Comparison of ENCODE assay signal across 15 cellular contexts in the genomic region with DNA sequence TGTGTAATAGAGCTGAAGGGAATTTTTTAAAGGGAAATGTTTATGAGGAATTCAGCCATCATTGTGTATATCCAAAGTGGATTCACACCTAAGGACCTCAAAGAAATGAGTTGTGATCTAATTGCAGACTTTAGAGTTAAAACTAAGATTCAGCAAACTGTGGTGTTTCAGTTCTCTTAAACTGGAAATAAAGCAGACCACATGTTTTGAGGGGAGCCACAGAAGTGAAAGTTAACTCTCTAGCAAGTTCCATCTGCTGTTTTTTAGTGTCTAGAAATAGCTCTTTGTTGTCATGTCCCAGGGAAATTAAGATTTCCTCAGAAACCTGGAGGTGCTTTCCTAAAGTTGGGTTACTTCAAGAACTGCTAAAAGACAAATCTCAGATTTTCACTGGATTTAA.
DNase-seq lines count a peak whose midpoint lies in the region; ATAC-seq and TF ChIP-seq lines count a peak whose summit lies in the region.
"Had no signal": no experiment of that assay in that cellular context is flagged by ENCODE, and none has a peak within 500 bp of the region (broad histone marks: within the 10 kb centered on the region; RNA-seq: fewer than 3 reads in every experiment).

No MANE protein-coding gene starts in this region.

- no peaks in the 10 kb centered on the region for H3K9me2 ChIP-seq in GM23248 (ENCODE audit: insufficient read depth)

- no peak for TF ChIP-seq POLR2A in vagina (IDR thresholded peaks at IDR 0.05)

- H3K4me3 ChIP-seq in vagina (no peak overlapping the region), upper lobe of right lung (no peak overlapping the region), GM23248 (no peak overlapping the region)
- H3K4me3 ChIP-seq: thoracic aorta had no signal

- H3K4me1 ChIP-seq in vagina (no peaks in the 10 kb centered on the region), upper lobe of right lung (no peaks in the 10 kb centered on the region), GM23248 (ENCODE audit: insufficient read depth) (peaks cover 8% of the 10 kb centered on the region; the same call in 1 of the 2 replicates)

- H3K9me3 Mint-ChIP-seq in activated CD4-positive, alpha-beta T cell treated with anti-CD3 and anti-CD28 coated beads for 36 hours (ENCODE audit: low read depth): no peaks in the 10 kb centered on the region
- no peaks in the 10 kb centered on the region for H3K9me3 Mint-ChIP-seq in activated T-cell treated with anti-CD3 and anti-CD28 coated beads, Interleukin-2, amount 50 U/mL, for 4 hours

- H3K27ac Mint-ChIP-seq in activated CD4-positive, alpha-beta T cell treated with anti-CD3 and anti-CD28 coated beads for 36 hours: no peak overlapping the region
- H3K27ac Mint-ChIP-seq: nephron progenitor cell had no signal

- CTCF ChIA-PET in activated CD4-positive, alpha-beta T cell treated with anti-CD3 and anti-CD28 coated beads for 36 hours (lab: Charles Lee): interaction anchor here (1.2 to 1.9 kb wide), 2 partner anchors 16 to 31 kb away, joined by 3 to 4 read pairs; no protein-coding TSS in a partner anchor

- no peaks in the 10 kb centered on the region for H3K9me3 ChIP-seq in vagina
- no peaks in the 10 kb centered on the region for H3K9me3 ChIP-seq in upper lobe of right lung
- H3K9me3 ChIP-seq in GM23248 (ENCODE audit: low read depth): no peaks in the 10 kb centered on the region
- H3K9me3 ChIP-seq: thoracic aorta had no signal

- in situ Hi-C loops in GM23248 (cut with MboI): no loop called here

- no peak overlapping the region for H3K4me2 ChIP-seq in GM23248 (ENCODE audit: unreplicated experiment)

- no peaks in the 10 kb centered on the region for H3K27me3 Mint-ChIP-seq in activated CD4-positive, alpha-beta T cell treated with anti-CD3 and anti-CD28 coated beads for 36 hours
- no peaks in the 10 kb centered on the region for H3K27me3 Mint-ChIP-seq in activated T-cell treated with anti-CD3 and anti-CD28 coated beads, Interleukin-2, amount 50 U/mL, for 4 hours (ENCODE audit: low read depth)

- H4K20me1 ChIP-seq in GM23248 (ENCODE audit: insufficient read depth): no peaks in the 10 kb centered on the region

- intact Hi-C loops in activated CD4-positive, alpha-beta T cell treated with anti-CD3 and anti-CD28 coated beads for 36 hours (cut with DNase I, micrococcal nuclease): loop anchor here in 1 of 2 experiments (10.0 kb wide), 1 partner anchor 52 kb away; no protein-coding TSS in a partner anchor
- intact Hi-C loops in vagina (cut with DNase I) (no loop called here), upper lobe of right lung (cut with DNase I) (no loop called here)

- no peak for TF ChIP-seq CTCF in vagina (IDR thresholded peaks at IDR 0.05)
- no peak for TF ChIP-seq CTCF in upper lobe of right lung (IDR thresholded peaks at IDR 0.05)

- peaks cover 5% of the 10 kb centered on the region for H3K36me3 Mint-ChIP-seq in activated CD4-positive, alpha-beta T cell treated with anti-CD3 and anti-CD28 coated beads for 36 hours (ENCODE audit: low read depth)
- peaks cover 7% of the 10 kb centered on the region for H3K36me3 Mint-ChIP-seq in activated T-cell treated with anti-CD3 and anti-CD28 coated beads, Interleukin-2, amount 50 U/mL, for 4 hours (ENCODE audit: insufficient read depth)

- no peaks in the 10 kb centered on the region; the same call in 1 of the 2 replicates for H3F3A ChIP-seq in GM23248 (ENCODE audit: insufficient read depth)

- H3K4me1 Mint-ChIP-seq in activated CD4-positive, alpha-beta T cell treated with anti-CD3 and anti-CD28 coated beads for 36 hours: peaks cover 5% of the 10 kb centered on the region
- peaks cover 3% of the 10 kb centered on the region for H3K4me1 Mint-ChIP-seq in activated T-cell treated with anti-CD3 and anti-CD28 coated beads, Interleukin-2, amount 50 U/mL, for 4 hours (ENCODE audit: low read depth)
- H3K4me1 Mint-ChIP-seq: nephron progenitor cell had no signal

- no peak overlapping the region for H3K4me3 Mint-ChIP-seq in activated CD4-positive, alpha-beta T cell treated with anti-CD3 and anti-CD28 coated beads for 36 hours
- no peak overlapping the region for H3K4me3 Mint-ChIP-seq in activated T-cell treated with anti-CD3 and anti-CD28 coated beads, Interleukin-2, amount 50 U/mL, for 4 hours
- H3K4me3 Mint-ChIP-seq: nephron progenitor cell had no signal

- no peak overlapping the region for H3K9ac ChIP-seq in GM23248

- H3K79me2 ChIP-seq in GM23248 (ENCODE audit: insufficient read depth): no peaks in the 10 kb centered on the region

- peak overlapping the region; percentile 6 for H3K27ac ChIP-seq in vagina
- no peak overlapping the region for H3K27ac ChIP-seq in upper lobe of right lung
- H3K27ac ChIP-seq in GM23248: no peak overlapping the region
- H3K27ac ChIP-seq: thoracic aorta had no signal

- peak; percentile 47 for ATAC-seq in activated CD4-positive, alpha-beta T cell treated with anti-CD3 and anti-CD28 coated beads for 36 hours
- ATAC-seq in HG02642 (IDR thresholded peaks at IDR 0.05; ENCODE audit: poor library complexity, unreplicated experiment) (peak; percentile 64), upper lobe of right lung (no peak)
- no peak for ATAC-seq in activated T-cell treated with anti-CD3 and anti-CD28 coated beads, Interleukin-2, amount 50 U/mL, for 4 hours
- ATAC-seq: Right ventricle myocardium inferior had no signal

- H3K27me3 ChIP-seq in vagina (no peaks in the 10 kb centered on the region), upper lobe of right lung (no peaks in the 10 kb centered on the region), GM23248 (replicated peaks; ENCODE audit: insufficient read depth) (no peaks in the 10 kb centered on the region)

- POLR2A ChIA-PET in activated CD4-positive, alpha-beta T cell treated with anti-CD3 and anti-CD28 coated beads for 36 hours (lab: Charles Lee): no interaction called here

- H2AFZ ChIP-seq in GM23248: no peak overlapping the region

- no peak for DNase-seq in activated CD4-positive, alpha-beta T cell treated with anti-CD3 and anti-CD28 coated beads for 36 hours
- no peak for DNase-seq in activated CD4-positive, alpha-beta T cell treated with anti-CD3 and anti-CD28 coated beads for 4 hours
- DNase-seq in NOMO-1 treated with DMSO at 0.1 percent for 48 hours (lab: John Stamatoyannopoulos, UW; ENCODE audit: unreplicated experiment) (peak; percentile 74), vagina (ENCODE audit: extremely low spot score in 2 of 2) (no peak), upper lobe of right lung (no peak), GM23248 (no peak)
- DNase-seq in activated T-cell treated with anti-CD3 and anti-CD28 coated beads, Interleukin-2, amount 50 U/mL, for 4 hours: no peak
- DNase-seq: activated naive CD4-positive, alpha-beta T cell treated with anti-CD3 and anti-CD28 coated beads, Interleukin-2, amount 50 U/mL, for 16 hours; effector CD4-positive, alpha-beta T cell; NCI-H1417; nephron progenitor cell; stimulated activated CD4-positive, alpha-beta T cell treated with anti-CD3 and anti-CD28 coated beads, Interleukin-2, amount 100 ng/mL, for 48 hours had no signal

- H3K36me3 ChIP-seq in vagina: peaks cover 0 to 5% of the 10 kb centered on the region in 2 donors
- H3K36me3 ChIP-seq in upper lobe of right lung: peaks cover 18% of the 10 kb centered on the region
- peaks cover 12% of the 10 kb centered on the region; the same call in 1 of the 2 replicates for H3K36me3 ChIP-seq in GM23248 (ENCODE audit: low read depth)

Comparison
In these comparisons a context has a peak if more than half of its experiments do, and no peak if none do; other contexts are left out.
1. ATAC-seq: peak in activated CD4-positive, alpha-beta T cell treated with anti-CD3 and anti-CD28 coated beads for 36 hours (single experiment) and HG02642 (single experiment); none in upper lobe of right lung (single experiment) and activated T-cell treated with anti-CD3 and anti-CD28 coated beads, Interleukin-2, amount 50 U/mL, for 4 hours (0 of 2).